ENCODE assay signal across 23 cellular contexts in genomic region chr9:112041199-112041535, GRCh38.
DNase-seq lines count a peak whose midpoint lies in the region; ATAC-seq, FAIRE-seq and TF ChIP-seq lines count a peak whose summit lies in the region.
"Had no signal": no experiment of that assay in that cellular context is flagged by ENCODE, and none has a peak within 500 bp of the region (broad histone marks: within the 10 kb centered on the region; RNA-seq: fewer than 3 reads in every experiment).

No MANE protein-coding gene starts in this region.

- no peaks in the 10 kb centered on the region for H3K9me3 ChIP-seq in keratinocyte (ENCODE audit: control insufficient read depth, low read depth, low read length)
- H3K9me3 ChIP-seq in skeletal muscle tissue (ENCODE audit: control insufficient read depth in 3 of 3, low read length in 3 of 3): no peaks in the 10 kb centered on the region
- H3K9me3 ChIP-seq: esophagus squamous epithelium had no signal

- no peak overlapping the region for H3K4me3 ChIP-seq in keratinocyte (ENCODE audit: control insufficient read depth in 2 of 3, extremely low read depth in 1 of 3, insufficient read depth in 2 of 3, low read depth in 1 of 3, low read length in 3 of 3)
- no peak overlapping the region for H3K4me3 ChIP-seq in skeletal muscle tissue (ENCODE audit: low read length in 3 of 3)
- H3K4me3 ChIP-seq: esophagus squamous epithelium had no signal

- peaks cover 91% of the 10 kb centered on the region for H3K4me1 Mint-ChIP-seq in HFFc6 (ENCODE audit: low read depth)

- H2AFZ ChIP-seq in keratinocyte (ENCODE audit: control insufficient read depth, low read length): no peak overlapping the region

- H3K79me2 ChIP-seq in keratinocyte (ENCODE audit: control insufficient read depth, insufficient read depth, low read length): no peaks in the 10 kb centered on the region

- H3K9me3 Mint-ChIP-seq in HFFc6: no peaks in the 10 kb centered on the region
- H3K9me3 Mint-ChIP-seq: CD8-positive, alpha-beta T cell; central memory CD8-positive, alpha-beta T cell had no signal

- no peak overlapping the region for H3K4me3 Mint-ChIP-seq in HFFc6
- H3K4me3 Mint-ChIP-seq: activated T-cell treated with anti-CD3 and anti-CD28 coated beads, Interleukin-2, amount 50 U/mL, for 72 hours; CD8-positive, alpha-beta T cell; central memory CD8-positive, alpha-beta T cell had no signal

- peak overlapping the region; percentile 13 for H3K4me2 ChIP-seq in keratinocyte (ENCODE audit: control insufficient read depth, extremely low read depth, insufficient read depth, low read depth, low read length)

- dilution Hi-C loops in keratinocyte (cut with MboI; ENCODE audit: extremely low pct_ligation_motif_present, low sequenced_read_pairs): no loop called here

- peak overlapping the region; percentile 45 for H3K27ac ChIP-seq in keratinocyte (ENCODE audit: control insufficient read depth, insufficient read depth, low read length)
- peak overlapping the region; percentile 23 for H3K27ac ChIP-seq in skeletal muscle tissue (ENCODE audit: low read depth, low read length)

- no peaks in the 10 kb centered on the region; the same call in 1 of the 2 replicates for H3K27me3 Mint-ChIP-seq in HFFc6 (ENCODE audit: insufficient read depth)
- H3K27me3 Mint-ChIP-seq: central memory CD8-positive, alpha-beta T cell had no signal

- H3K36me3 ChIP-seq in keratinocyte (ENCODE audit: control insufficient read depth in 2 of 2, extremely low read depth in 1 of 2, insufficient read depth in 2 of 2, low read length in 2 of 2): no peaks in the 10 kb centered on the region
- peaks cover 0 to 2% (median 0%) of the 10 kb centered on the region in 3 donors for H3K36me3 ChIP-seq in skeletal muscle tissue (ENCODE audit: control insufficient read depth in 3 of 3, insufficient read depth in 3 of 3, low read length in 3 of 3)

- H3K9ac ChIP-seq in keratinocyte (ENCODE audit: control insufficient read depth, extremely low read depth, insufficient read depth, low read length) (no peak overlapping the region), skeletal muscle tissue (ENCODE audit: low read depth in 1 of 3, low read length in 3 of 3) (no peak overlapping the region)

- peaks cover 19% of the 10 kb centered on the region for H3K36me3 Mint-ChIP-seq in HFFc6 (ENCODE audit: low read depth)

- H3K4me1 ChIP-seq in keratinocyte (ENCODE audit: control insufficient read depth, extremely low read depth, insufficient read depth, low read length) (peaks cover 51% of the 10 kb centered on the region), skeletal muscle tissue (ENCODE audit: control insufficient read depth in 3 of 3, insufficient read depth in 3 of 3, low read length in 3 of 3) (peaks cover 3 to 4% (median 3%) of the 10 kb centered on the region in 3 donors)

- H3K27ac Mint-ChIP-seq in HFFc6: peak overlapping the region; percentile 81
- H3K27ac Mint-ChIP-seq: activated T-cell treated with anti-CD3 and anti-CD28 coated beads, Interleukin-2, amount 50 U/mL, for 72 hours; CD8-positive, alpha-beta T cell had no signal

- no peaks in the 10 kb centered on the region for H4K20me1 ChIP-seq in keratinocyte (ENCODE audit: control insufficient read depth, extremely low read depth, insufficient read depth, low read length)

- DNase-seq in HFFc6 (no peak), keratinocyte (ENCODE audit: low read depth, low spot score) (no peak), DMS 273 treated with DMSO at 0.1 percent for 48 hours (lab: John Stamatoyannopoulos, UW) (no peak), erythroblast (lab: John Stamatoyannopoulos, UW) (no peak)
- DNase-seq in activated CD4-positive, alpha-beta T cell treated with anti-CD3 and anti-CD28 coated beads for 1 hour: no peak
- DNase-seq: activated naive CD4-positive, alpha-beta T cell treated with anti-CD3 and anti-CD28 coated beads, Interleukin-2, amount 50 U/mL, for 16 hours; activated T-cell treated with anti-CD3 and anti-CD28 coated beads, Interleukin-2, amount 50 U/mL, for 72 hours; CD8-positive, alpha-beta T cell; effector CD4-positive, alpha-beta T cell; esophagus squamous epithelium; Kasumi-1; naive thymus-derived CD4-positive, alpha-beta T cell; NCI-H1048; NCI-H187 treated with DMSO at 0.1 percent for 48 hours; NCI-H774; posterior cingulate gyrus; SHP77 treated with DMSO at 0.1 percent for 48 hours; T-helper 1 cell had no signal

- FAIRE-seq in keratinocyte (lab: Jason Lieb, UNC): no peak
- FAIRE-seq: TTC549 had no signal

- no peaks in the 10 kb centered on the region for H3K9me1 ChIP-seq in keratinocyte (ENCODE audit: control insufficient read depth, extremely low read depth, insufficient read depth, low read length)

- TF ChIP-seq POLR2A in erythroblast (IDR thresholded peaks at IDR 0.05; ENCODE audit: low read length): no peak

- no peaks in the 10 kb centered on the region for H3K27me3 ChIP-seq in keratinocyte (ENCODE audit: control insufficient read depth, extremely low read depth, insufficient read depth, low read length)
- no peaks in the 10 kb centered on the region for H3K27me3 ChIP-seq in skeletal muscle tissue (ENCODE audit: control insufficient read depth in 3 of 3, insufficient read depth in 3 of 3, low read length in 3 of 3)
- H3K27me3 ChIP-seq: esophagus squamous epithelium had no signal

- TF ChIP-seq CTCF in HFFc6 (IDR thresholded peaks at IDR 0.05) (no peak), keratinocyte (optimal IDR thresholded peaks at IDR 0.05 in 1 of 3, IDR thresholded peaks at IDR 0.05 in 1 of 3, conservative IDR thresholded peaks at IDR 0.05 in 1 of 3; ENCODE audit: extremely low read depth in 1 of 3, insufficient read depth in 2 of 3, low read length in 3 of 3) (no peak)

- ATAC-seq in SK-N-SH treated with all-trans-retinoic acid at 6 μM for 48 hours: no peak
- ATAC-seq in GM18502 (IDR thresholded peaks at IDR 0.05; ENCODE audit: poor library complexity, unreplicated experiment): no peak
- ATAC-seq: CD8-positive, alpha-beta T cell; naive thymus-derived CD4-positive, alpha-beta T cell had no signal

TF ChIP-seq in SK-N-SH treated with all-trans-retinoic acid at 6 μM for 48 hours, 23 proteins besides CTCF, POLR2A, EP300 and RAD21:
- TF ChIP-seq SNAI2 (CRISPR knock-in tag; IDR thresholded peaks at IDR 0.05): peak; percentile 30; the same call in 1 of the 2 replicates
- TF ChIP-seq ZC3H10 (CRISPR knock-in tag; IDR thresholded peaks at IDR 0.05): no peak
- TF ChIP-seq, protein P1, sequence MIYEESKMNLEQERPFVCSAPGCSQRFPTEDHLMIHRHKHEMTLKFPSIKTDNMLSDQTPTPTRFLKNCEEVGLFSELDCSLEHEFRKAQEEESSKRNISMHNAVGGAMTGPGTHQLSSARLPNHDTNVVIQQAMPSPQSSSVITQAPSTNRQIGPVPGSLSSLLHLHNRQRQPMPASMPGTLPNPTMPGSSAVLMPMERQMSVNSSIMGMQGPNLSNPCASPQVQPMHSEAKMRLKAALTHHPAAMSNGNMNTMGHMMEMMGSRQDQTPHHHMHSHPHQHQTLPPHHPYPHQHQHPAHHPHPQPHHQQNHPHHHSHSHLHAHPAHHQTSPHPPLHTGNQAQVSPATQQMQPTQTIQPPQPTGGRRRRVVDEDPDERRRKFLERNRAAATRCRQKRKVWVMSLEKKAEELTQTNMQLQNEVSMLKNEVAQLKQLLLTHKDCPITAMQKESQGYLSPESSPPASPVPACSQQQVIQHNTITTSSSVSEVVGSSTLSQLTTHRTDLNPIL (CRISPR knock-in tag; IDR thresholded peaks at IDR 0.05; ENCODE audit: low read depth): no peak
- TF ChIP-seq, protein P2, sequence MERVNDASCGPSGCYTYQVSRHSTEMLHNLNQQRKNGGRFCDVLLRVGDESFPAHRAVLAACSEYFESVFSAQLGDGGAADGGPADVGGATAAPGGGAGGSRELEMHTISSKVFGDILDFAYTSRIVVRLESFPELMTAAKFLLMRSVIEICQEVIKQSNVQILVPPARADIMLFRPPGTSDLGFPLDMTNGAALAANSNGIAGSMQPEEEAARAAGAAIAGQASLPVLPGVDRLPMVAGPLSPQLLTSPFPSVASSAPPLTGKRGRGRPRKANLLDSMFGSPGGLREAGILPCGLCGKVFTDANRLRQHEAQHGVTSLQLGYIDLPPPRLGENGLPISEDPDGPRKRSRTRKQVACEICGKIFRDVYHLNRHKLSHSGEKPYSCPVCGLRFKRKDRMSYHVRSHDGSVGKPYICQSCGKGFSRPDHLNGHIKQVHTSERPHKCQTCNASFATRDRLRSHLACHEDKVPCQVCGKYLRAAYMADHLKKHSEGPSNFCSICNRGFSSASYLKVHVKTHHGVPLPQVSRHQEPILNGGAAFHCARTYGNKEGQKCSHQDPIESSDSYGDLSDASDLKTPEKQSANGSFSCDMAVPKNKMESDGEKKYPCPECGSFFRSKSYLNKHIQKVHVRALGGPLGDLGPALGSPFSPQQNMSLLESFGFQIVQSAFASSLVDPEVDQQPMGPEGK (CRISPR knock-in tag; IDR thresholded peaks at IDR 0.05; ENCODE audit: borderline replicate concordance): no peak
- TF ChIP-seq CSDC2 (CRISPR knock-in tag; IDR thresholded peaks at IDR 0.05): no peak
- TF ChIP-seq TCF4 (CRISPR knock-in tag; IDR thresholded peaks at IDR 0.05; ENCODE audit: borderline replicate concordance): no peak
- no peak for TF ChIP-seq ZFP30 (CRISPR knock-in tag; IDR thresholded peaks at IDR 0.05)
